17 cellular contexts compared by ENCODE assay signal in the genomic region with DNA sequence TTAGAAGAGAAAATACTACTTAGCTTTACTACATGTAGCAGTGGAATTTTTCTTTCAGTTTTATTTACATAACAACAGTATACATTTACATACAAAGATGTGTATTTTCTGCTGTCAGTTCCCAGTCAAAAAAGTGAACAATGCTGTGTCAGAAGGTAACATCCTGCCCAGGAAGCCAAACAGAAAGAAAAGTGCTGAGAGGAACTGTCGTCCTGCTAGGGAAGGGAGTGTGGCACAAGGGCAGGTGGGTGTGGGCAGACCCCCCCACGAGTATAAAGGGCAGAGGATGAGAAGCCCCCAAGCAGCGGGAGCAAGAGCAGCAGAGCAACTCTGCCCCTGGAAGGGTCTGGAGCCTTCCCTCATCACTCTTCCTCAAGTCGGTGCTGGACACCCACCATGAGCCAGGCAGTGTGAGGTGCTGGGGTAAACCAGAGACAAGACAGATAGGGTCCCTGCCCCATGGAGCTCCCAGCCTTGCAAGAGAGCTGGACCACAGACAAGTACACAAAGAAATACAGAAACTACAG. TPM values are rescaled to one million over a fixed set of nuclear protein-coding genes. Genes with fewer than 3 reads are reported as not detected.
DNase-seq lines count a peak whose midpoint lies in the region; ATAC-seq and TF ChIP-seq lines count a peak whose summit lies in the region.
"Had no signal": no experiment of that assay in that cellular context is flagged by ENCODE, and none has a peak within 500 bp of the region (broad histone marks: within the 10 kb centered on the region; RNA-seq: fewer than 3 reads in every experiment).

No MANE protein-coding gene starts in this region.

- intact Hi-C loops in cardiac septum (cut with DNase I) (no loop called here), left cardiac atrium (cut with DNase I) (no loop called here), Caco-2 (cut with micrococcal nuclease; ENCODE audit: unreplicated experiment) (no loop called here)
- intact Hi-C loops in activated T-helper 1 cell treated with anti-CD3 and anti-CD28 coated beads, Interleukin-12 subunit alpha, Interleukin-12 subunit beta, Interleukin-2, Interleukin-4 antibody, amounts not matched to agents 30 ng/mL and 10 ng/mL and 1 ng/mL, durations not matched to agents 14 hours and 24 hours and 36 hours (cut with micrococcal nuclease) = no loop called here

- CTCF ChIA-PET in Caco-2 (lab: Charles Lee) = no interaction called here

- H3K36me3 ChIP-seq in endodermal cell (ENCODE audit: control insufficient read depth, insufficient read depth, low read length) = no peaks in the 10 kb centered on the region
- no peaks in the 10 kb centered on the region for H3K36me3 ChIP-seq in Caco-2 (ENCODE audit: control insufficient read depth, insufficient read depth, low read length)
- H3K36me3 ChIP-seq: ovary, thoracic aorta had no signal

- BruUV-seq in Caco-2 (replicated peaks; lab: Mats Ljungman, UMichigan) = no TSS peak

- no peak overlapping the region for H3K9ac ChIP-seq in endodermal cell (ENCODE audit: extremely low read depth, low read length, poor library complexity, severe bottlenecking)

- ATAC-seq in left cardiac atrium (no peak), GM18868 (IDR thresholded peaks at IDR 0.05; ENCODE audit: unreplicated experiment) (no peak)
- ATAC-seq in naive thymus-derived CD8-positive, alpha-beta T cell = no peak

- H3K9me3 Mint-ChIP-seq in activated T-helper 1 cell treated with anti-CD3 and anti-CD28 coated beads, Interleukin-12 subunit alpha, Interleukin-12 subunit beta, Interleukin-2, Interleukin-4 antibody, amounts not matched to agents 30 ng/mL and 10 ng/mL and 1 ng/mL, durations not matched to agents 14 hours and 24 hours and 36 hours = no peaks in the 10 kb centered on the region
- H3K9me3 Mint-ChIP-seq in naive thymus-derived CD8-positive, alpha-beta T cell = no peaks in the 10 kb centered on the region
- no peaks in the 10 kb centered on the region for H3K9me3 Mint-ChIP-seq in endodermal cell
- H3K9me3 Mint-ChIP-seq in Caco-2 (ENCODE audit: unreplicated experiment) = no peaks in the 10 kb centered on the region
- H3K9me3 Mint-ChIP-seq: memory B cell had no signal

- H3K4me3 ChIP-seq in endodermal cell (ENCODE audit: low read length) = no peak overlapping the region
- no peak overlapping the region for H3K4me3 ChIP-seq in Caco-2 (ENCODE audit: low read depth, low read length)
- H3K4me3 ChIP-seq: ovary, thoracic aorta had no signal

- H3K27me3 Mint-ChIP-seq in activated T-helper 1 cell treated with anti-CD3 and anti-CD28 coated beads, Interleukin-12 subunit alpha, Interleukin-12 subunit beta, Interleukin-2, Interleukin-4 antibody, amounts not matched to agents 30 ng/mL and 10 ng/mL and 1 ng/mL, durations not matched to agents 14 hours and 24 hours and 36 hours (ENCODE audit: insufficient read depth) = no peaks in the 10 kb centered on the region
- no peaks in the 10 kb centered on the region for H3K27me3 Mint-ChIP-seq in naive thymus-derived CD8-positive, alpha-beta T cell
- H3K27me3 Mint-ChIP-seq in endodermal cell (ENCODE audit: insufficient read depth) (no peaks in the 10 kb centered on the region), Caco-2 (ENCODE audit: insufficient read depth, unreplicated experiment) (no peaks in the 10 kb centered on the region)
- H3K27me3 Mint-ChIP-seq: memory B cell had no signal

- WGBS in endodermal cell (ENCODE audit: insufficient coverage in 1 of 2, insufficient read length in 1 of 2), 2 experiments = 84 to 100% methylated on average over 2 to 4 of the region's 4 CpGs

- DNase-seq in cardiac septum (ENCODE audit: low spot score) (peak; percentile 71), left cardiac atrium (no peak), endodermal cell (no peak), hippocampal formation (lab: John Stamatoyannopoulos, UW) (no peak), Caco-2 (no peak)
- DNase-seq in activated T-helper 1 cell treated with anti-CD3 and anti-CD28 coated beads, Interleukin-12 subunit alpha, Interleukin-12 subunit beta, Interleukin-2, Interleukin-4 antibody, amounts not matched to agents 30 ng/mL and 10 ng/mL and 1 ng/mL, durations not matched to agents 14 hours and 24 hours and 36 hours (ENCODE audit: low spot score) = no peak
- DNase-seq in naive thymus-derived CD8-positive, alpha-beta T cell = no peak
- DNase-seq: amniotic stem cell, IMR-90, NCI-H1436 treated with DMSO at 0.1 percent for 48 hours, NCI-H524, ovary had no signal

- H3K27ac ChIP-seq in endodermal cell (ENCODE audit: low read depth, low read length) = no peak overlapping the region
- H3K27ac ChIP-seq: ovary, thoracic aorta had no signal

- H3K27me3 ChIP-seq in endodermal cell (ENCODE audit: control insufficient read depth, insufficient read depth, low read length, poor library complexity, severe bottlenecking) (no peaks in the 10 kb centered on the region), Caco-2 (replicated peaks; ENCODE audit: control insufficient read depth, insufficient read depth, low read length) (no peaks in the 10 kb centered on the region)
- H3K27me3 ChIP-seq: ovary had no signal

- H3K9me3 ChIP-seq in endodermal cell (ENCODE audit: control insufficient read depth, low read length) (no peaks in the 10 kb centered on the region), Caco-2 (no peaks in the 10 kb centered on the region)
- H3K9me3 ChIP-seq: ovary, thoracic aorta had no signal

- POLR2A ChIA-PET in naive thymus-derived CD8-positive, alpha-beta T cell (lab: Charles Lee) = interaction anchor here (1.1 to 5.5 kb wide), 2 partner anchors 12 to 31 kb away, joined by 4 to 50 read pairs; no protein-coding TSS in a partner anchor
- POLR2A ChIA-PET in Caco-2 (lab: Charles Lee) = no interaction called here

- peak overlapping the region; percentile 52 for H3K4me3 Mint-ChIP-seq in activated T-helper 1 cell treated with anti-CD3 and anti-CD28 coated beads, Interleukin-12 subunit alpha, Interleukin-12 subunit beta, Interleukin-2, Interleukin-4 antibody, amounts not matched to agents 30 ng/mL and 10 ng/mL and 1 ng/mL, durations not matched to agents 14 hours and 24 hours and 36 hours
- peak overlapping the region in 9 of 10 donors; percentile 22 to 81 (median 70) for H3K4me3 Mint-ChIP-seq in naive thymus-derived CD8-positive, alpha-beta T cell
- H3K4me3 Mint-ChIP-seq in endodermal cell (no peak overlapping the region), Caco-2 (ENCODE audit: unreplicated experiment) (no peak overlapping the region)
- H3K4me3 Mint-ChIP-seq: memory B cell had no signal

- H3K36me3 Mint-ChIP-seq in activated T-helper 1 cell treated with anti-CD3 and anti-CD28 coated beads, Interleukin-12 subunit alpha, Interleukin-12 subunit beta, Interleukin-2, Interleukin-4 antibody, amounts not matched to agents 30 ng/mL and 10 ng/mL and 1 ng/mL, durations not matched to agents 14 hours and 24 hours and 36 hours (ENCODE audit: low read depth) = peaks cover 42% of the 10 kb centered on the region
- peaks cover 0 to 16% (median 6%) of the 10 kb centered on the region in 3 donors for H3K36me3 Mint-ChIP-seq in naive thymus-derived CD8-positive, alpha-beta T cell
- H3K36me3 Mint-ChIP-seq in endodermal cell (ENCODE audit: low read depth) (no peaks in the 10 kb centered on the region), Caco-2 (ENCODE audit: insufficient read depth, unreplicated experiment) (no peaks in the 10 kb centered on the region)

- TF ChIP-seq CTCF in endodermal cell (conservative IDR thresholded peaks at IDR 0.05) (no peak), Caco-2 (IDR thresholded peaks at IDR 0.05; ENCODE audit: insufficient read depth in 1 of 2, low read depth in 1 of 2, low read length in 1 of 2, severe bottlenecking in 1 of 2, unreplicated experiment in 1 of 2) (no peak)

- H3K27ac Mint-ChIP-seq in activated T-helper 1 cell treated with anti-CD3 and anti-CD28 coated beads, Interleukin-12 subunit alpha, Interleukin-12 subunit beta, Interleukin-2, Interleukin-4 antibody, amounts not matched to agents 30 ng/mL and 10 ng/mL and 1 ng/mL, durations not matched to agents 14 hours and 24 hours and 36 hours = peak overlapping the region; percentile 89
- peak overlapping the region; percentile 83 to 96 (median 91) for H3K27ac Mint-ChIP-seq in naive thymus-derived CD8-positive, alpha-beta T cell
- H3K27ac Mint-ChIP-seq in endodermal cell = no peak overlapping the region
- no peak overlapping the region for H3K27ac Mint-ChIP-seq in Caco-2 (ENCODE audit: unreplicated experiment)
- H3K27ac Mint-ChIP-seq: memory B cell had no signal

- H3K4me1 Mint-ChIP-seq in activated T-helper 1 cell treated with anti-CD3 and anti-CD28 coated beads, Interleukin-12 subunit alpha, Interleukin-12 subunit beta, Interleukin-2, Interleukin-4 antibody, amounts not matched to agents 30 ng/mL and 10 ng/mL and 1 ng/mL, durations not matched to agents 14 hours and 24 hours and 36 hours (ENCODE audit: low read depth) = peaks cover 96% of the 10 kb centered on the region
- H3K4me1 Mint-ChIP-seq in naive thymus-derived CD8-positive, alpha-beta T cell = peaks cover 56 to 99% (median 90%) of the 10 kb centered on the region in 4 donors
- H3K4me1 Mint-ChIP-seq in endodermal cell = no peaks in the 10 kb centered on the region
- H3K4me1 Mint-ChIP-seq in Caco-2 (ENCODE audit: low read depth, unreplicated experiment) = no peaks in the 10 kb centered on the region

- H3K4me1 ChIP-seq in endodermal cell (ENCODE audit: control insufficient read depth, insufficient read depth, low read length) (no peaks in the 10 kb centered on the region), Caco-2 (peaks cover 6% of the 10 kb centered on the region)

RNA-seq across cellular contexts. Expression of a gene that starts 39.7 kb away (rescaled TPM):
- 11.3 TPM for total RNA-seq in cardiac septum
- total RNA-seq in left cardiac atrium = 10 to 100 TPM; 20.5 to 23.7 TPM
- total RNA-seq in activated T-helper 1 cell treated with anti-CD3 and anti-CD28 coated beads, Interleukin-12 subunit alpha, Interleukin-12 subunit beta, Interleukin-2, Interleukin-4 antibody, amounts not matched to agents 30 ng/mL and 10 ng/mL and 1 ng/mL, durations not matched to agents 14 hours and 24 hours and 36 hours = 60.8 and 64.7 TPM in 2 replicates
- total RNA-seq in naive thymus-derived CD8-positive, alpha-beta T cell = 10 to 100 TPM; 78.3 to 82.1 TPM
- polyA plus RNA-seq in naive thymus-derived CD8-positive, alpha-beta T cell = 10 to 100 TPM in 1 of 3 donors, 1 to 10 TPM in 2; 8.1 to 14.0 (median 8.5) TPM
- 10 to 100 TPM; 13.8 to 23.8 TPM for total RNA-seq in endodermal cell
- 10.7 TPM for polyA plus RNA-seq in endodermal cell (2013, experiment 1 of 2)
- polyA plus RNA-seq in endodermal cell (2013, experiment 2 of 2) = 12.9 TPM
- total RNA-seq in Caco-2 (2022) = 18.3 and 19.1 TPM in 2 replicates

RNA-seq across cellular contexts. Expression of a gene that starts 54.5 kb away (rescaled TPM):
- total RNA-seq in cardiac septum (not detected), left cardiac atrium (not detected), endodermal cell (not detected), Caco-2 (2022) (not detected in 2 replicates)
- total RNA-seq in activated T-helper 1 cell treated with anti-CD3 and anti-CD28 coated beads, Interleukin-12 subunit alpha, Interleukin-12 subunit beta, Interleukin-2, Interleukin-4 antibody, amounts not matched to agents 30 ng/mL and 10 ng/mL and 1 ng/mL, durations not matched to agents 14 hours and 24 hours and 36 hours = not detected in 2 replicates
- not detected for total RNA-seq in naive thymus-derived CD8-positive, alpha-beta T cell
- polyA plus RNA-seq in naive thymus-derived CD8-positive, alpha-beta T cell = under 1 TPM in 1 of 3 donors, not detected in 2; 0.19 TPM
- polyA plus RNA-seq in endodermal cell (2013, experiment 1 of 2) = not detected
- not detected for polyA plus RNA-seq in endodermal cell (2013, experiment 2 of 2)
- total RNA-seq: Daoy, dermis microvascular lymphatic vessel endothelial cell, IMR-90, ovary, thoracic aorta had no signal
- polyA plus RNA-seq: IMR-90, ovary had no signal

Comparison
In these comparisons a context has a peak if more than half of its experiments do, and no peak if none do; other contexts are left out.
1. H3K27ac Mint-ChIP-seq: peak in activated T-helper 1 cell treated with anti-CD3 and anti-CD28 coated beads, Interleukin-12 subunit alpha, Interleukin-12 subunit beta, Interleukin-2, Interleukin-4 antibody, amounts not matched to agents 30 ng/mL and 10 ng/mL and 1 ng/mL, durations not matched to agents 14 hours and 24 hours and 36 hours (single experiment) and naive thymus-derived CD8-positive, alpha-beta T cell (10 of 10); none in endodermal cell (single experiment) and Caco-2 (single experiment).
2. H3K4me3 Mint-ChIP-seq: peak in activated T-helper 1 cell treated with anti-CD3 and anti-CD28 coated beads, Interleukin-12 subunit alpha, Interleukin-12 subunit beta, Interleukin-2, Interleukin-4 antibody, amounts not matched to agents 30 ng/mL and 10 ng/mL and 1 ng/mL, durations not matched to agents 14 hours and 24 hours and 36 hours (single experiment) and naive thymus-derived CD8-positive, alpha-beta T cell (9 of 10); none in endodermal cell (single experiment) and Caco-2 (single experiment).